In the genomic region with DNA sequence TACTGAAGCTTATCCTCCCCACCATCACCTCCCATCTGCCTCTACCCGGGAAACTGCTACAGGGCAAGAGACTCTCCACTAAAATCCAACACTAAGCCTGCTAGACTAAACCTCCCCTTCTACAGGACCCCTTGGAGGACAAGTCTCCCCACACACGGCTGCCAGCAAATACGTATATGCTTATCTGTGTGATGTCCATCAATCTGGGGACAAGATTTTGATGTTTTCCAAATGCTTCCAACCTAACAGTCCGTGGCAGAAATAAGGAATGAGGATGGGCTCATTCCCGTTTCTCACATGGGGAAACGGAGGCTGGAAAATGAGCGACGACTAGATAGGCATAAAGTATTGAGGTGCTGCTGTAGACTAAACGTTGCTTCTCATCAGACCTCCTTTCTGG, we compare ENCODE assay signal across 12 cellular contexts. TPM values are rescaled to one million over a fixed set of nuclear protein-coding genes. Genes with fewer than 3 reads are reported as not detected.
DNase-seq lines count a peak whose midpoint lies in the region; ATAC-seq and TF ChIP-seq lines count a peak whose summit lies in the region.
"Had no signal": no experiment of that assay in that cellular context is flagged by ENCODE, and none has a peak within 500 bp of the region (broad histone marks: within the 10 kb centered on the region; RNA-seq: fewer than 3 reads in every experiment).

No MANE protein-coding gene starts in this region.

- no peak overlapping the region for H3K4me3 ChIP-seq in CD8-positive, alpha-beta T cell (ENCODE audit: low read depth, low read length)
- peak overlapping the region; percentile 69 for H3K4me3 ChIP-seq in HUES64 (ENCODE audit: low read length)

- CTCF ChIA-PET in CD8-positive, alpha-beta T cell (lab: Charles Lee): interaction anchor here (1.0 kb wide), 1 partner anchor 52 kb away, joined by 3 read pairs; no protein-coding TSS in a partner anchor

- H3K27ac ChIP-seq in CD8-positive, alpha-beta T cell (ENCODE audit: low read depth, low read length): no peak overlapping the region
- no peak overlapping the region for H3K27ac ChIP-seq in HUES64 (ENCODE audit: low read depth, low read length)

- H3K9me3 Mint-ChIP-seq in CD8-positive, alpha-beta T cell: no peaks in the 10 kb centered on the region
- peaks cover 6% of the 10 kb centered on the region for H3K9me3 Mint-ChIP-seq in dendritic cell treated with granulocyte-macrophage colony-stimulating factor and Interleukin-4, amounts not matched to agents 40 ng/mL and 50 ng/mL, for 4 days
- H3K9me3 Mint-ChIP-seq in nephron: peaks cover 2% of the 10 kb centered on the region

- no peak overlapping the region for H3K9ac ChIP-seq in HUES64 (ENCODE audit: low read depth, low read length)

- no peak overlapping the region for H3K27ac Mint-ChIP-seq in CD8-positive, alpha-beta T cell
- H3K27ac Mint-ChIP-seq in dendritic cell treated with granulocyte-macrophage colony-stimulating factor and Interleukin-4, amounts not matched to agents 40 ng/mL and 50 ng/mL, for 4 days: peak overlapping the region; percentile 66
- H3K27ac Mint-ChIP-seq in nephron: peak overlapping the region in 1 of 3 experiments; percentile 71

- intact Hi-C loops in CD8-positive, alpha-beta T cell (cut with DNase I, micrococcal nuclease): loop anchor here in 1 of 2 experiments (2.0 kb wide), 1 partner anchor 113 kb away; a partner anchor contains a TSS
- intact Hi-C loops in dendritic cell treated with granulocyte-macrophage colony-stimulating factor and Interleukin-4, amounts not matched to agents 40 ng/mL and 50 ng/mL, for 4 days (cut with micrococcal nuclease): no loop called here

- no peaks in the 10 kb centered on the region for H3K9me3 ChIP-seq in CD8-positive, alpha-beta T cell (ENCODE audit: low read length)
- no peaks in the 10 kb centered on the region for H3K9me3 ChIP-seq in HUES64 (ENCODE audit: insufficient read depth, low read depth, low read length)

- H3K4me1 ChIP-seq in CD8-positive, alpha-beta T cell (ENCODE audit: insufficient read depth, low read length): peaks cover 39% of the 10 kb centered on the region
- peaks cover 69% of the 10 kb centered on the region for H3K4me1 ChIP-seq in HUES64 (ENCODE audit: insufficient read depth, low read length)

- H3K36me3 ChIP-seq in CD8-positive, alpha-beta T cell (ENCODE audit: insufficient read depth, low read length): no peaks in the 10 kb centered on the region
- peaks cover 6% of the 10 kb centered on the region; the same call in 1 of the 2 replicates for H3K36me3 ChIP-seq in HUES64 (ENCODE audit: insufficient read depth, low read length)

- H3K36me3 Mint-ChIP-seq in CD8-positive, alpha-beta T cell: no peaks in the 10 kb centered on the region
- H3K36me3 Mint-ChIP-seq in dendritic cell treated with granulocyte-macrophage colony-stimulating factor and Interleukin-4, amounts not matched to agents 40 ng/mL and 50 ng/mL, for 4 days (ENCODE audit: low read depth): no peaks in the 10 kb centered on the region
- peaks cover 15% of the 10 kb centered on the region for H3K36me3 Mint-ChIP-seq in nephron (ENCODE audit: low read depth)

- no peaks in the 10 kb centered on the region for H3K27me3 ChIP-seq in CD8-positive, alpha-beta T cell (ENCODE audit: insufficient read depth, low read length)
- H3K27me3 ChIP-seq in HUES64 (ENCODE audit: insufficient read depth, low read length): peaks cover 17% of the 10 kb centered on the region; the same call in 1 of the 2 replicates

- 80% methylated on average over 9 of the region's 9 CpGs for WGBS in HUES64

- no peak for ATAC-seq in CD8-positive, alpha-beta T cell
- no peak for ATAC-seq in GM21447 (IDR thresholded peaks at IDR 0.05; ENCODE audit: unreplicated experiment)

- H3K4me1 Mint-ChIP-seq in CD8-positive, alpha-beta T cell (ENCODE audit: low read depth): peaks cover 48% of the 10 kb centered on the region
- H3K4me1 Mint-ChIP-seq in dendritic cell treated with granulocyte-macrophage colony-stimulating factor and Interleukin-4, amounts not matched to agents 40 ng/mL and 50 ng/mL, for 4 days (ENCODE audit: low read depth): peaks cover 68% of the 10 kb centered on the region
- H3K4me1 Mint-ChIP-seq in nephron: peaks cover 53% of the 10 kb centered on the region

- peak overlapping the region; percentile 81 for H3K4me3 Mint-ChIP-seq in CD8-positive, alpha-beta T cell
- no peak overlapping the region for H3K4me3 Mint-ChIP-seq in dendritic cell treated with granulocyte-macrophage colony-stimulating factor and Interleukin-4, amounts not matched to agents 40 ng/mL and 50 ng/mL, for 4 days
- peak overlapping the region; percentile 77 to 87 (median 79) for H3K4me3 Mint-ChIP-seq in nephron

- no peak for TF ChIP-seq CTCF in CD8-positive, alpha-beta T cell (IDR thresholded peaks at IDR 0.05)
- no peak for TF ChIP-seq CTCF in nephron (IDR thresholded peaks at IDR 0.05; ENCODE audit: unreplicated experiment in 3 of 3)

- no peak for DNase-seq in CD8-positive, alpha-beta T cell
- DNase-seq in anterior cingulate cortex (lab: John Stamatoyannopoulos, UW) (no peak), ecto neural progenitor cell (ENCODE audit: low spot score) (no peak), dedifferentiated amniotic fluid mesenchymal stem cell (ENCODE audit: extremely low spot score) (no peak)
- DNase-seq: cerebellar nuclear complex, NCI-H69, SW 1271 had no signal

- POLR2A ChIA-PET in CD8-positive, alpha-beta T cell (lab: Charles Lee): no interaction called here

- no peaks in the 10 kb centered on the region for H3K27me3 Mint-ChIP-seq in CD8-positive, alpha-beta T cell (ENCODE audit: low read depth)
- H3K27me3 Mint-ChIP-seq in dendritic cell treated with granulocyte-macrophage colony-stimulating factor and Interleukin-4, amounts not matched to agents 40 ng/mL and 50 ng/mL, for 4 days: peaks cover 35% of the 10 kb centered on the region
- peaks cover 39% of the 10 kb centered on the region for H3K27me3 Mint-ChIP-seq in nephron (ENCODE audit: low read depth)

RNA-seq across cellular contexts. Expression of a gene that starts 1.8 kb away (rescaled TPM):
- 1 to 10 TPM; 1.2 to 1.5 TPM for total RNA-seq in CD8-positive, alpha-beta T cell
- polyA plus RNA-seq in HUES64 (2013, experiment 1 of 2): 19.2 TPM
- polyA plus RNA-seq in HUES64 (2013, experiment 2 of 2): 20.2 TPM
- total RNA-seq: LHCN-M2 had no signal
